In genomic region chr6:106705156-106705555, GRCh38 we compare ENCODE assay signal across 24 cellular contexts.
"Had no signal": no experiment of that assay in that cellular context is flagged by ENCODE, and none has a peak within 500 bp of the region (broad histone marks: within the 10 kb centered on the region; RNA-seq: fewer than 3 reads in every experiment).

No MANE protein-coding gene starts in this region.

- FAIRE-seq: frontal cortex had no signal

- H3K27me3 Mint-ChIP-seq: stimulated activated naive B cell treated with anti-CD40 and anti-IgM and Interleukin-4, amounts not matched to agents 10 μg/mL and 1 μg/mL and 100 μg/mL, for 72 hours had no signal

- H3K27ac Mint-ChIP-seq: naive thymus-derived CD4-positive, alpha-beta T cell; nephron progenitor cell; stimulated activated naive B cell treated with anti-CD40 and anti-IgM and Interleukin-4, amounts not matched to agents 10 μg/mL and 1 μg/mL and 100 μg/mL, for 72 hours had no signal

- H3K27ac ChIP-seq: coronary artery, dorsolateral prefrontal cortex, heart left ventricle, psoas muscle, stomach, thoracic aorta, transverse colon had no signal

- H3K4me1 ChIP-seq: heart left ventricle, psoas muscle had no signal

- H3K4me3 ChIP-seq: coronary artery, dorsolateral prefrontal cortex, heart left ventricle, lung, psoas muscle, spleen, stomach, thoracic aorta, transverse colon had no signal

- H3K27me3 ChIP-seq: spleen, stomach, transverse colon had no signal

- H3K36me3 ChIP-seq: heart left ventricle, spleen, stomach, thoracic aorta, transverse colon had no signal

- H3K4me3 Mint-ChIP-seq: naive thymus-derived CD4-positive, alpha-beta T cell; nephron progenitor cell; stimulated activated naive B cell treated with anti-CD40 and anti-IgM and Interleukin-4, amounts not matched to agents 10 μg/mL and 1 μg/mL and 100 μg/mL, for 72 hours had no signal

- H3K9me3 ChIP-seq: heart left ventricle, psoas muscle, thoracic aorta had no signal

- ATAC-seq: heart left ventricle; left colon; left ventricle myocardium superior; naive thymus-derived CD4-positive, alpha-beta T cell; psoas muscle; sciatic nerve; stimulated activated naive B cell treated with anti-CD40 and anti-IgM and Interleukin-4, amounts not matched to agents 10 μg/mL and 1 μg/mL and 100 μg/mL, for 72 hours had no signal

- DNase-seq: dorsolateral prefrontal cortex; effector CD8-positive, alpha-beta T cell; heart left ventricle; hippocampal formation; left colon; left ventricle myocardium superior; mesendoderm; naive thymus-derived CD4-positive, alpha-beta T cell; nephron progenitor cell; psoas muscle; retina; spleen; stimulated activated CD4-positive, alpha-beta T cell treated with anti-CD3 and anti-CD28 coated beads, Interleukin-15, amount 100 ng/mL, for 24 hours; stimulated activated CD4-positive, alpha-beta T cell treated with anti-CD3 and anti-CD28 coated beads, Interleukin-1b, Interleukin-23, amount 100 ng/mL, for 48 hours; stimulated activated CD4-positive, alpha-beta T cell treated with anti-CD3 and anti-CD28 coated beads, Interleukin-4, amount 100 ng/mL, for 24 hours; stimulated activated naive B cell treated with anti-CD40 and anti-IgM and Interleukin-4, amounts not matched to agents 10 μg/mL and 1 μg/mL and 100 μg/mL, for 72 hours; stomach; substantia nigra; transverse colon had no signal

- H3K4me1 Mint-ChIP-seq: naive thymus-derived CD4-positive, alpha-beta T cell had no signal
